In genomic region chr20:57061058-57061900, GRCh38 we compare ENCODE assay signal across 10 cellular contexts.
A peak's percentile ranks its signal among the peaks of the same experiment; 100 is the strongest.
DNase-seq lines count a peak whose midpoint lies in the region; ATAC-seq and TF ChIP-seq lines count a peak whose summit lies in the region.
"Had no signal": no experiment of that assay in that cellular context is flagged by ENCODE, and none has a peak within 500 bp of the region (broad histone marks: within the 10 kb centered on the region; RNA-seq: fewer than 3 reads in every experiment).

No MANE protein-coding gene starts in this region.

- H3K4me3 ChIP-seq in KMS-11 (IDR thresholded peaks at IDR 0.05; ENCODE audit: insufficient read depth, low read depth, low read length) = no peak overlapping the region
- no peak overlapping the region for H3K4me3 ChIP-seq in neural progenitor cell

- peaks cover 0 to 2% (median 0%) of the 10 kb centered on the region in 5 experiments for H3K9me3 Mint-ChIP-seq in brain
- peaks cover 4% of the 10 kb centered on the region for H3K9me3 Mint-ChIP-seq in neural progenitor cell
- H3K9me3 Mint-ChIP-seq: activated T-cell treated with anti-CD3 and anti-CD28 coated beads, Interleukin-2, amount 50 U/mL, for 72 hours had no signal

- H3K27ac Mint-ChIP-seq in brain (no peak overlapping the region), neural progenitor cell (no peak overlapping the region)
- H3K27ac Mint-ChIP-seq: activated T-cell treated with anti-CD3 and anti-CD28 coated beads, Interleukin-2, amount 50 U/mL, for 72 hours had no signal

- peak; percentile 39 for DNase-seq in DMS79 treated with DMSO at 0.1 percent for 48 hours (lab: John Stamatoyannopoulos, UW)
- DNase-seq in neural progenitor cell (ENCODE audit: low spot score) = peak; percentile 81
- DNase-seq in NCI-H2081 (lab: John Stamatoyannopoulos, UW) = no peak
- no peak for DNase-seq in NAMALWA (ENCODE audit: low spot score)
- no peak for DNase-seq in NCI-H1694 treated with DMSO at 0.1 percent for 48 hours (lab: John Stamatoyannopoulos, UW)
- DNase-seq: activated T-cell treated with anti-CD3 and anti-CD28 coated beads, Interleukin-2, amount 50 U/mL, for 72 hours; NCI-H187 treated with DMSO at 0.1 percent for 48 hours had no signal

- H3F3A ChIP-seq in neural progenitor cell (ENCODE audit: low read depth) = no peaks in the 10 kb centered on the region

- H2AFZ ChIP-seq in KMS-11 (ENCODE audit: low read depth) = no peak overlapping the region
- peak overlapping the region; percentile 44 for H2AFZ ChIP-seq in neural progenitor cell (replicated peaks)

- no peaks in the 10 kb centered on the region for H3K27me3 ChIP-seq in KMS-11 (ENCODE audit: insufficient read depth, low read depth)
- H3K27me3 ChIP-seq in neural progenitor cell = peaks cover 34% of the 10 kb centered on the region

- H3K79me2 ChIP-seq in KMS-11 (ENCODE audit: insufficient read depth, low read depth) = no peaks in the 10 kb centered on the region
- H3K79me2 ChIP-seq in neural progenitor cell (ENCODE audit: low read depth) = no peaks in the 10 kb centered on the region

- no peaks in the 10 kb centered on the region for H3K4me1 Mint-ChIP-seq in brain
- peaks cover 25% of the 10 kb centered on the region for H3K4me1 Mint-ChIP-seq in neural progenitor cell

- H3K4me3 Mint-ChIP-seq in brain (peak overlapping the region in 1 of 5 experiments; percentile 43), neural progenitor cell (no peak overlapping the region)
- H3K4me3 Mint-ChIP-seq: activated T-cell treated with anti-CD3 and anti-CD28 coated beads, Interleukin-2, amount 50 U/mL, for 72 hours had no signal

- TF ChIP-seq CTCF in KMS-11 (conservative IDR thresholded peaks at IDR 0.05; ENCODE audit: low read depth, low read length) = peak; percentile 45; the same call in 1 of the 2 replicates
- peak; percentile 77 to 88 for TF ChIP-seq CTCF in brain (conservative IDR thresholded peaks at IDR 0.05)
- peak; percentile 81 for TF ChIP-seq CTCF in neural progenitor cell (IDR thresholded peaks at IDR 0.05)

- no peak for ATAC-seq in HG02642 (IDR thresholded peaks at IDR 0.05; ENCODE audit: poor library complexity, unreplicated experiment)

- no peaks in the 10 kb centered on the region for H3K36me3 ChIP-seq in KMS-11 (ENCODE audit: insufficient read depth)
- no peaks in the 10 kb centered on the region for H3K36me3 ChIP-seq in neural progenitor cell

- H4K20me1 ChIP-seq in KMS-11 (ENCODE audit: insufficient read depth) = no peaks in the 10 kb centered on the region
- no peaks in the 10 kb centered on the region for H4K20me1 ChIP-seq in neural progenitor cell (ENCODE audit: low read depth)

- H3K4me2 ChIP-seq in KMS-11 = no peak overlapping the region
- no peak overlapping the region for H3K4me2 ChIP-seq in neural progenitor cell

- no peaks in the 10 kb centered on the region for H3K9me3 ChIP-seq in neural progenitor cell (ENCODE audit: low read depth)

- H3K27me3 Mint-ChIP-seq in brain (peaks cover 26% of the 10 kb centered on the region), neural progenitor cell (ENCODE audit: insufficient read depth, low read depth) (peaks cover 16% of the 10 kb centered on the region)

- no peaks in the 10 kb centered on the region for H3K4me1 ChIP-seq in KMS-11 (ENCODE audit: low read depth, poor library complexity, severe bottlenecking)
- H3K4me1 ChIP-seq in neural progenitor cell = peaks cover 7% of the 10 kb centered on the region

- H3K36me3 Mint-ChIP-seq in brain (no peaks in the 10 kb centered on the region), neural progenitor cell (no peaks in the 10 kb centered on the region)

- no peak overlapping the region for H3K27ac ChIP-seq in KMS-11
- no peak overlapping the region for H3K27ac ChIP-seq in neural progenitor cell

- no peak overlapping the region for H3K9ac ChIP-seq in KMS-11
- no peak overlapping the region for H3K9ac ChIP-seq in neural progenitor cell

Comparison
In these comparisons a context has a peak if more than half of its experiments do, and no peak if none do; other contexts are left out.
1. DNase-seq: peak in DMS79 treated with DMSO at 0.1 percent for 48 hours (single experiment) and neural progenitor cell (single experiment); none in NCI-H2081 (0 of 2), NAMALWA (single experiment) and NCI-H1694 treated with DMSO at 0.1 percent for 48 hours (single experiment).
2. Peak in every context shown above with its lines, with median percentiles within 50 percentile points of each other: CTCF ChIP-seq.